In the genomic region with DNA sequence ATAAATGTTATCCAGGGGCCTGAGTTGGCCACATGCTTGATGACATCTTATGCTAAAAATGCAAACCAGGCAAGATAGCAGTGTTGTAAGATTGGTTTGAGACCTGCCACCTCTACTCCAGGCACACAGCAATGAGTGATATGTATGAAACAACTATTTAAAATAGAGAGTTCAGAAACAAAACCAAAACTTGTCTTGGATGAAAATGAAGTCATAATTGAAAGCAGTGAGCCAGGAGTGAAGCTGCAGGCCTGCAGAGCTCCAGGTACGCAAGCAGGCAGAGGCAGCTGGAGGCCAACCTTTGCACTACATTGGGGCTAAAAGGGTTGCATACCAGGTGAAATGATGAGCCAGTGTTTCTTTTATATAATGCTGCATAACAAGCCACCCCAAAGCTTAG, we compare ENCODE assay signal across 1 cellular context.
TF ChIP-seq lines count a peak whose summit lies in the region.

No MANE protein-coding gene starts in this region.

TF ChIP-seq in H1, 55 proteins besides CTCF, POLR2A, EP300 and RAD21 (continued from another document):
- TF ChIP-seq PHF8 (conservative IDR thresholded peaks at IDR 0.05; ENCODE audit: low read depth, low read length) (no peak), MAFK (IDR thresholded peaks at IDR 0.05; ENCODE audit: low read depth, low read length) (no peak), EGR1 (IDR thresholded peaks at IDR 0.05; ENCODE audit: borderline replicate concordance, low read depth, low read length) (no peak), SIRT6 (IDR thresholded peaks at IDR 0.05; ENCODE audit: low read length) (no peak), POU5F1 (IDR thresholded peaks at IDR 0.05; ENCODE audit: low read depth, low read length) (no peak), HDAC6 (IDR thresholded peaks at IDR 0.05; ENCODE audit: low read depth, low read length) (no peak), ZNF274 (IDR thresholded peaks at IDR 0.05; ENCODE audit: borderline replicate concordance, extremely low read depth, low read length) (no peak), POLR2AphosphoS5 (IDR thresholded peaks at IDR 0.05; ENCODE audit: low read depth, low read length) (no peak), TBP (IDR thresholded peaks at IDR 0.05; ENCODE audit: low read depth, low read length) (no peak), SIN3A (conservative IDR thresholded peaks at IDR 0.05 in 1 of 2, IDR thresholded peaks at IDR 0.05 in 1 of 2; ENCODE audit: low read depth in 1 of 2, low read length in 2 of 2) (no peak), CREB1 (IDR thresholded peaks at IDR 0.05) (no peak), BACH1 (IDR thresholded peaks at IDR 0.05; ENCODE audit: low read length) (no peak)
- TF ChIP-seq, protein P1, sequence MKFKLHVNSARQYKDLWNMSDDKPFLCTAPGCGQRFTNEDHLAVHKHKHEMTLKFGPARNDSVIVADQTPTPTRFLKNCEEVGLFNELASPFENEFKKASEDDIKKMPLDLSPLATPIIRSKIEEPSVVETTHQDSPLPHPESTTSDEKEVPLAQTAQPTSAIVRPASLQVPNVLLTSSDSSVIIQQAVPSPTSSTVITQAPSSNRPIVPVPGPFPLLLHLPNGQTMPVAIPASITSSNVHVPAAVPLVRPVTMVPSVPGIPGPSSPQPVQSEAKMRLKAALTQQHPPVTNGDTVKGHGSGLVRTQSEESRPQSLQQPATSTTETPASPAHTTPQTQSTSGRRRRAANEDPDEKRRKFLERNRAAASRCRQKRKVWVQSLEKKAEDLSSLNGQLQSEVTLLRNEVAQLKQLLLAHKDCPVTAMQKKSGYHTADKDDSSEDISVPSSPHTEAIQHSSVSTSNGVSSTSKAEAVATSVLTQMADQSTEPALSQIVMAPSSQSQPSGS (IDR thresholded peaks at IDR 0.05; ENCODE audit: low read length), result no peak
